8 cellular contexts compared by ENCODE assay signal in genomic region chr2:14903709-14904374, GRCh38.
DNase-seq lines count a peak whose midpoint lies in the region; ATAC-seq and TF ChIP-seq lines count a peak whose summit lies in the region.

No MANE protein-coding gene starts in this region.

- TF ChIP-seq CTCF in omental fat pad (IDR thresholded peaks at IDR 0.05), result no peak

- no peaks in the 10 kb centered on the region for H3K4me1 Mint-ChIP-seq in immature natural killer cell

- H3K27ac Mint-ChIP-seq in immature natural killer cell, result no peak overlapping the region

- H3K9me3 Mint-ChIP-seq in immature natural killer cell, result peaks cover 0 to 3% (median 0%) of the 10 kb centered on the region in 6 donors

- H3K27me3 Mint-ChIP-seq in immature natural killer cell (ENCODE audit: low read depth in 3 of 3), result peaks cover 0 to 3% (median 2%) of the 10 kb centered on the region in 3 donors

- DNase-seq in DMS 273 treated with DMSO at 0.1 percent for 48 hours (lab: John Stamatoyannopoulos, UW) (peak; percentile 14), NCI-H82 (lab: John Stamatoyannopoulos, UW) (peak; percentile 89), immature natural killer cell (peak; percentile 8 to 23 (median 10)), omental fat pad (ENCODE audit: low spot score) (no peak)
- peak; percentile 19 for DNase-seq in activated T-cell treated with anti-CD3 and anti-CD28 coated beads, Interleukin-2, amount 50 U/mL, for 1 hour
- peak; percentile 4 for DNase-seq in stimulated activated naive CD4-positive, alpha-beta T cell treated with Interleukin-2 at 50 U/mL for 16 hours (lab: John Stamatoyannopoulos, UW)

- peak; percentile 99 for ATAC-seq in GM19023 (IDR thresholded peaks at IDR 0.05; ENCODE audit: unreplicated experiment)
- peak; percentile 99 for ATAC-seq in HG03060 (IDR thresholded peaks at IDR 0.05; ENCODE audit: low read depth, unreplicated experiment)
- ATAC-seq in omental fat pad (ENCODE audit: low FRiP score), result no peak

- H3K4me3 Mint-ChIP-seq in immature natural killer cell, result no peak overlapping the region

- no peaks in the 10 kb centered on the region for H3K36me3 Mint-ChIP-seq in immature natural killer cell
